Comparison of ENCODE assay signal across 18 cellular contexts in genomic region chr14:105622329-105622955, GRCh38.
"Had no signal": no experiment of that assay in that cellular context is flagged by ENCODE, and none has a peak within 500 bp of the region (broad histone marks: within the 10 kb centered on the region; RNA-seq: fewer than 3 reads in every experiment).

No MANE protein-coding gene starts in this region.

- H3K27ac Mint-ChIP-seq: activated CD4-positive, alpha-beta T cell treated with anti-CD3 and anti-CD28 coated beads for 36 hours; activated CD8-positive, alpha-beta T cell treated with anti-CD3 and anti-CD28 coated beads for 36 hours; activated naive CD8-positive, alpha-beta T cell treated with anti-CD3 and anti-CD28 coated beads for 36 hours; dendritic cell treated with granulocyte-macrophage colony-stimulating factor and Interleukin-4, amounts not matched to agents 40 ng/mL and 50 ng/mL, for 4 days; natural killer cell had no signal

- H3K4me3 Mint-ChIP-seq: activated CD4-positive, alpha-beta T cell treated with anti-CD3 and anti-CD28 coated beads for 36 hours; activated CD8-positive, alpha-beta T cell treated with anti-CD3 and anti-CD28 coated beads for 36 hours; activated naive CD8-positive, alpha-beta T cell treated with anti-CD3 and anti-CD28 coated beads for 36 hours; dendritic cell treated with granulocyte-macrophage colony-stimulating factor and Interleukin-4, amounts not matched to agents 40 ng/mL and 50 ng/mL, for 4 days; natural killer cell had no signal

- H3K27ac ChIP-seq: epithelial cell of prostate, heart left ventricle, skin epidermis, vagina had no signal

- H3K4me1 ChIP-seq: heart left ventricle, vagina had no signal

- DNase-seq: activated CD4-positive, alpha-beta T cell treated with anti-CD3 and anti-CD28 coated beads for 36 hours; activated CD8-positive, alpha-beta T cell treated with anti-CD3 and anti-CD28 coated beads for 36 hours; activated naive CD8-positive, alpha-beta T cell treated with anti-CD3 and anti-CD28 coated beads for 36 hours; activated T-cell treated with anti-CD3 and anti-CD28 coated beads, Interleukin-2, amount 50 U/mL, for 48 hours; amygdala; cerebellar nuclear complex; mesendoderm; natural killer cell; nucleus accumbens; stimulated activated CD4-positive, alpha-beta T cell treated with anti-CD3 and anti-CD28 coated beads, Interleukin-4, amount 100 ng/mL, for 4 hours; T-helper 1 cell; T1000 had no signal

- H3K27me3 ChIP-seq: vagina had no signal

- H3K27me3 Mint-ChIP-seq: activated CD8-positive, alpha-beta T cell treated with anti-CD3 and anti-CD28 coated beads for 36 hours; dendritic cell treated with granulocyte-macrophage colony-stimulating factor and Interleukin-4, amounts not matched to agents 40 ng/mL and 50 ng/mL, for 4 days had no signal

- H3K4me3 ChIP-seq: heart left ventricle, skin epidermis, vagina had no signal

- H3K9me3 ChIP-seq: heart left ventricle, vagina had no signal

- H3K36me3 ChIP-seq: heart left ventricle, vagina had no signal

- H3K4me1 Mint-ChIP-seq: activated CD4-positive, alpha-beta T cell treated with anti-CD3 and anti-CD28 coated beads for 36 hours; activated naive CD8-positive, alpha-beta T cell treated with anti-CD3 and anti-CD28 coated beads for 36 hours; natural killer cell had no signal

- ATAC-seq: activated CD4-positive, alpha-beta T cell treated with anti-CD3 and anti-CD28 coated beads for 36 hours; activated CD8-positive, alpha-beta T cell treated with anti-CD3 and anti-CD28 coated beads for 36 hours; SK-N-SH treated with all-trans-retinoic acid at 6 μM for 48 hours had no signal

- H3K9me3 Mint-ChIP-seq: activated CD8-positive, alpha-beta T cell treated with anti-CD3 and anti-CD28 coated beads for 36 hours; activated naive CD8-positive, alpha-beta T cell treated with anti-CD3 and anti-CD28 coated beads for 36 hours; dendritic cell treated with granulocyte-macrophage colony-stimulating factor and Interleukin-4, amounts not matched to agents 40 ng/mL and 50 ng/mL, for 4 days had no signal
